In genomic region chr21:42067531-42068255, GRCh38 we compare ENCODE assay signal across 26 cellular contexts. TPM values are rescaled to one million over a fixed set of nuclear protein-coding genes. Genes with fewer than 3 reads are reported as not detected.
"Had no signal": no experiment of that assay in that cellular context is flagged by ENCODE, and none has a peak within 500 bp of the region (broad histone marks: within the 10 kb centered on the region; RNA-seq: fewer than 3 reads in every experiment).

No MANE protein-coding gene starts in this region.

- H3K36me3 Mint-ChIP-seq: brain; mesothelial cell of epicardium; stimulated activated naive B cell treated with anti-CD40 and anti-IgM and Interleukin-4, amounts not matched to agents 10 μg/mL and 1 μg/mL and 100 μg/mL, for 72 hours had no signal

- H3K9me3 Mint-ChIP-seq: activated T-helper 17 cell treated with anti-CD3 and anti-CD28 coated beads, Interleukin-2, amount 50 U/mL, for 72 hours; mesothelial cell of epicardium; stimulated activated naive B cell treated with anti-CD40 and anti-IgM and Interleukin-4, amounts not matched to agents 10 μg/mL and 1 μg/mL and 100 μg/mL, for 72 hours; T-helper 1 cell treated with Interleukin-12 subunit alpha and Interleukin-12 subunit beta and Interleukin-4 antibody, amounts not matched to agents 30 μg/mL and 1 μg/mL, for 36 hours had no signal

- H3K27me3 Mint-ChIP-seq: activated T-helper 17 cell treated with anti-CD3 and anti-CD28 coated beads, Interleukin-2, amount 50 U/mL, for 72 hours; brain; stimulated activated naive B cell treated with anti-CD40 and anti-IgM and Interleukin-4, amounts not matched to agents 10 μg/mL and 1 μg/mL and 100 μg/mL, for 72 hours had no signal

- H3K4me3 ChIP-seq: colonic mucosa, lower lobe of right lung, pancreas, sigmoid colon, thoracic aorta, upper lobe of right lung had no signal

- H3K9me3 ChIP-seq: colonic mucosa, lower lobe of right lung, pancreas, sigmoid colon, thoracic aorta, upper lobe of right lung had no signal

- H3K36me3 ChIP-seq: colonic mucosa, lower lobe of right lung, pancreas, sigmoid colon, thoracic aorta, upper lobe of right lung had no signal

- H3K27ac ChIP-seq: colonic mucosa, lower lobe of right lung, pancreas, sigmoid colon, thoracic aorta, upper lobe of right lung, VCaP had no signal

- DNase-seq: activated CD4-positive, alpha-beta T cell treated with anti-CD3 and anti-CD28 coated beads for 1 hour; activated CD4-positive, alpha-beta T cell treated with anti-CD3 and anti-CD28 coated beads, Interleukin-2, amount 50 U/mL, for 48 hours; activated naive CD4-positive, alpha-beta T cell treated with Interleukin-2 at 50 U/mL for 16 hours; activated T-cell treated with anti-CD3 and anti-CD28 coated beads for 4 hours; anterior cingulate cortex; central memory CD4-positive, alpha-beta T cell; colonic mucosa; erythroblast; foreskin melanocyte; glutamatergic neuron; hippocampal formation; lower lobe of right lung; sigmoid colon; stimulated activated CD4-positive, alpha-beta T cell treated with anti-CD3 and anti-CD28 coated beads, Interleukin-4, amount 100 ng/mL, for 4 hours; stimulated activated naive B cell treated with anti-CD40 and anti-IgM and Interleukin-4, amounts not matched to agents 10 μg/mL and 1 μg/mL and 100 μg/mL, for 72 hours; upper lobe of right lung had no signal

- H3K27ac Mint-ChIP-seq: activated T-helper 17 cell treated with anti-CD3 and anti-CD28 coated beads, Interleukin-2, amount 50 U/mL, for 72 hours; mesothelial cell of epicardium; stimulated activated naive B cell treated with anti-CD40 and anti-IgM and Interleukin-4, amounts not matched to agents 10 μg/mL and 1 μg/mL and 100 μg/mL, for 72 hours; T-helper 1 cell treated with Interleukin-12 subunit alpha and Interleukin-12 subunit beta and Interleukin-4 antibody, amounts not matched to agents 30 μg/mL and 1 μg/mL, for 36 hours had no signal

- H3K27me3 ChIP-seq: colonic mucosa, pancreas, upper lobe of right lung had no signal

- H3K4me3 Mint-ChIP-seq: activated T-helper 17 cell treated with anti-CD3 and anti-CD28 coated beads, Interleukin-2, amount 50 U/mL, for 72 hours; brain; mesothelial cell of epicardium; stimulated activated naive B cell treated with anti-CD40 and anti-IgM and Interleukin-4, amounts not matched to agents 10 μg/mL and 1 μg/mL and 100 μg/mL, for 72 hours; T-helper 1 cell treated with Interleukin-12 subunit alpha and Interleukin-12 subunit beta and Interleukin-4 antibody, amounts not matched to agents 30 μg/mL and 1 μg/mL, for 36 hours had no signal

- ATAC-seq: activated T-helper 17 cell treated with anti-CD3 and anti-CD28 coated beads, Interleukin-2, amount 50 U/mL, for 72 hours; lower lobe of right lung; pancreas; stimulated activated naive B cell treated with anti-CD40 and anti-IgM and Interleukin-4, amounts not matched to agents 10 μg/mL and 1 μg/mL and 100 μg/mL, for 72 hours; upper lobe of right lung had no signal

- FAIRE-seq: endometrium, islet of Langerhans, pancreas had no signal

- H3K4me1 ChIP-seq: sigmoid colon had no signal

RNA-seq across cellular contexts. Expression of gene UMODL1, which starts 3.4 kb away (rescaled TPM):
- total RNA-seq: mesothelial cell of epicardium, myocyte, sigmoid colon had no signal
